2 cellular contexts compared by ENCODE assay signal in genomic region chr7:27367930-27368549, GRCh38.
A peak's percentile ranks its signal among the peaks of the same experiment; 100 is the strongest.
TF ChIP-seq lines count a peak whose summit lies in the region.

No MANE protein-coding gene starts in this region.

TF ChIP-seq in HepG2, 621 proteins besides CTCF, POLR2A, EP300 and RAD21:
- peak; percentile 40; the same call in 1 of the 2 replicates for TF ChIP-seq MNT (IDR thresholded peaks at IDR 0.05)
- TF ChIP-seq ZNF503 (CRISPR knock-in tag; IDR thresholded peaks at IDR 0.05): no peak
- peak; percentile 71 for TF ChIP-seq ZNF646 (CRISPR knock-in tag; IDR thresholded peaks at IDR 0.05)
- peak; percentile 64; the same call in 1 of the 2 replicates for TF ChIP-seq ATM (IDR thresholded peaks at IDR 0.05; ENCODE audit: borderline replicate concordance)
- 0 out of 2 replicates have a peak, but pooled peaks have one; percentile 18 for TF ChIP-seq IKZF1 (IDR thresholded peaks at IDR 0.05)
- TF ChIP-seq ATF4 (CRISPR knock-in tag; IDR thresholded peaks at IDR 0.05): no peak
- no peak for TF ChIP-seq THYN1 (CRISPR knock-in tag; IDR thresholded peaks at IDR 0.05; ENCODE audit: borderline replicate concordance, low read depth)
TF ChIP-seq in HepG2: peak in this region for 4.

TF ChIP-seq in H1, 55 proteins besides CTCF, POLR2A, EP300 and RAD21:
- TF ChIP-seq POLR2AphosphoS5 (IDR thresholded peaks at IDR 0.05; ENCODE audit: low read depth, low read length): no peak
- TF ChIP-seq PHF8 (conservative IDR thresholded peaks at IDR 0.05; ENCODE audit: low read depth, low read length): no peak
- no peak for TF ChIP-seq CREB1 (IDR thresholded peaks at IDR 0.05)
- TF ChIP-seq BRCA1 (IDR thresholded peaks at IDR 0.05; ENCODE audit: low read depth, low read length): no peak
- no peak for TF ChIP-seq HDAC2 (IDR thresholded peaks at IDR 0.05; ENCODE audit: borderline replicate concordance in 1 of 2, low read depth in 2 of 2, low read length in 2 of 2)
- TF ChIP-seq CHD7 (IDR thresholded peaks at IDR 0.05; ENCODE audit: insufficient replicate concordance, low read length): no peak
- TF ChIP-seq CBX5 (IDR thresholded peaks at IDR 0.05; ENCODE audit: low read depth, low read length): no peak
- TF ChIP-seq POU5F1 (IDR thresholded peaks at IDR 0.05; ENCODE audit: low read depth, low read length): no peak
- TF ChIP-seq SRF (IDR thresholded peaks at IDR 0.05; ENCODE audit: low read depth, low read length): no peak
- no peak for TF ChIP-seq SIN3A (conservative IDR thresholded peaks at IDR 0.05 in 1 of 2, IDR thresholded peaks at IDR 0.05 in 1 of 2; ENCODE audit: low read depth in 1 of 2, low read length in 2 of 2)
TF ChIP-seq in H1: peak in this region for 0.
